19 cellular contexts compared by ENCODE assay signal in the genomic region with DNA sequence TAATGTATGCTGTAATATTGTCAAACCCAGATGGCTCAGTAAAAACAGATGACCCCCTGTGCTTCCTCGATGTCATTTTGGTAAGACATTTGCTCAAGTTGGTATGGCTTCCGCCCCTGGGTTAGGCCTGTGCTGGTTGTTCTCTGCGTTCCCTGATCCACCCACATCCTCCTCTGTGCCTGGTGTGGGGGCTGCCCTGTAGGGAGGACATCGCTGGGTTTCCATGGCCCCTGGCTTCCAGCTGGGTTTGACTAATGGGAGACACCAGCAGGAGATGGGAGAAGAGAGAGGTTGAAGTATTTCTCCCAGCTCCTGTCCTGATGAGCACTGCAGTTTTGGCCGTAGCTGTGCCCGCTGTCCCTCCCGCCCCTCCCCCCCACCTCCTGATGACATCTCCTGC. TPM values are rescaled to one million over a fixed set of nuclear protein-coding genes. Genes with fewer than 3 reads are reported as not detected.
"Had no signal": no experiment of that assay in that cellular context is flagged by ENCODE, and none has a peak within 500 bp of the region (broad histone marks: within the 10 kb centered on the region; RNA-seq: fewer than 3 reads in every experiment).

No MANE protein-coding gene starts in this region.

- H3K9me3 ChIP-seq: adrenal gland, esophagus squamous epithelium had no signal

- H3K27me3 ChIP-seq: adrenal gland, esophagus squamous epithelium had no signal

- H3K27ac ChIP-seq: adrenal gland had no signal

- H3K4me3 ChIP-seq: adrenal gland, esophagus squamous epithelium had no signal

- H3K27me3 Mint-ChIP-seq: activated CD8-positive, alpha-beta T cell treated with anti-CD3 and anti-CD28 coated beads for 36 hours; activated naive CD4-positive, alpha-beta T cell treated with anti-CD3 and anti-CD28 coated beads, Interleukin-2, amount 50 U/mL, for 24 hours; type B pancreatic cell had no signal

- DNase-seq: activated B cell treated with CpG ODN at 0.5 μM for 24 hours; activated CD4-positive, alpha-beta T cell treated with anti-CD3 and anti-CD28 coated beads for 48 hours; activated CD8-positive, alpha-beta T cell treated with anti-CD3 and anti-CD28 coated beads for 36 hours; activated effector memory CD4-positive, alpha-beta T cell treated with anti-CD3 and anti-CD28 coated beads, Interleukin-2, amount 50 U/mL, for 16 hours; activated T-cell treated with anti-CD3 and anti-CD28 coated beads, Interleukin-2, amount 50 U/mL, for 48 hours; central memory CD4-positive, alpha-beta T cell; effector CD8-positive, alpha-beta T cell; esophagus squamous epithelium; glutamatergic neuron; kidney glomerular epithelial cell; stimulated activated CD4-positive, alpha-beta T cell treated with anti-CD3 and anti-CD28 coated beads, Interleukin-2, amount 100 ng/mL, for 48 hours; stimulated activated naive CD4-positive, alpha-beta T cell; SW 1271 had no signal

- H3K9me3 Mint-ChIP-seq: activated B cell treated with CpG ODN at 0.5 μM for 24 hours; activated CD8-positive, alpha-beta T cell treated with anti-CD3 and anti-CD28 coated beads for 36 hours; activated naive CD4-positive, alpha-beta T cell treated with anti-CD3 and anti-CD28 coated beads, Interleukin-2, amount 50 U/mL, for 24 hours; neural crest cell; T-helper 2 cell treated with Interferon-gamma antibody and Interleukin-4, amounts not matched to agents 5 μg/mL and 100 μg/mL, for 36 hours; type B pancreatic cell had no signal

- H3K4me3 Mint-ChIP-seq: activated B cell treated with CpG ODN at 0.5 μM for 24 hours; activated CD8-positive, alpha-beta T cell treated with anti-CD3 and anti-CD28 coated beads for 36 hours; activated naive CD4-positive, alpha-beta T cell treated with anti-CD3 and anti-CD28 coated beads, Interleukin-2, amount 50 U/mL, for 24 hours; neural crest cell; T-helper 2 cell treated with Interferon-gamma antibody and Interleukin-4, amounts not matched to agents 5 μg/mL and 100 μg/mL, for 36 hours; type B pancreatic cell had no signal

- H3K4me1 Mint-ChIP-seq: activated B cell treated with CpG ODN at 0.5 μM for 24 hours; activated naive CD4-positive, alpha-beta T cell treated with anti-CD3 and anti-CD28 coated beads, Interleukin-2, amount 50 U/mL, for 24 hours had no signal

- H3K36me3 Mint-ChIP-seq: activated naive CD4-positive, alpha-beta T cell treated with anti-CD3 and anti-CD28 coated beads, Interleukin-2, amount 50 U/mL, for 24 hours; type B pancreatic cell had no signal

- H3K27ac Mint-ChIP-seq: activated B cell treated with CpG ODN at 0.5 μM for 24 hours; activated CD8-positive, alpha-beta T cell treated with anti-CD3 and anti-CD28 coated beads for 36 hours; activated naive CD4-positive, alpha-beta T cell treated with anti-CD3 and anti-CD28 coated beads, Interleukin-2, amount 50 U/mL, for 24 hours; T-helper 2 cell treated with Interferon-gamma antibody and Interleukin-4, amounts not matched to agents 5 μg/mL and 100 μg/mL, for 36 hours; type B pancreatic cell had no signal

- H3K36me3 ChIP-seq: adrenal gland, esophagus squamous epithelium had no signal

RNA-seq across cellular contexts. Expression of a gene that starts 4.4 kb away (rescaled TPM):
- total RNA-seq: activated B cell treated with CpG ODN at 0.5 μM for 24 hours, endothelial cell of umbilical vein had no signal
- polyA plus RNA-seq: endothelial cell of umbilical vein had no signal
